In genomic region chr9:130160862-130161470, GRCh38 we compare ENCODE assay signal across 38 cellular contexts.
"Had no signal": no experiment of that assay in that cellular context is flagged by ENCODE, and none has a peak within 500 bp of the region (broad histone marks: within the 10 kb centered on the region; RNA-seq: fewer than 3 reads in every experiment).

No MANE protein-coding gene starts in this region.

- H3K4me3 Mint-ChIP-seq: activated B cell treated with CpG ODN at 0.5 μM for 24 hours; activated CD4-positive, alpha-beta memory T cell treated with anti-CD3 and anti-CD28 coated beads for 36 hours; activated CD4-positive, alpha-beta T cell treated with anti-CD3 and anti-CD28 coated beads, Interleukin-2, amount 10 ng/mL, durations not matched to agents 24 days and 14 days; activated CD8-positive, alpha-beta T cell treated with anti-CD3 and anti-CD28 coated beads for 36 hours; activated naive CD4-positive, alpha-beta T cell treated with anti-CD3 and anti-CD28 coated beads, Interleukin-2, amount 10 ng/mL, durations not matched to agents 7 days and 5 days; activated naive CD4-positive, alpha-beta T cell treated with anti-CD3 and anti-CD28 coated beads, Interleukin-2, amount 50 U/mL, for 24 hours; activated naive CD8-positive, alpha-beta T cell; activated naive CD8-positive, alpha-beta T cell treated with anti-CD3 and anti-CD28 coated beads, Interleukin-2, amount 10 ng/mL, durations not matched to agents 7 days and 5 days; activated naive CD8-positive, alpha-beta T cell treated with anti-CD3 and anti-CD28 coated beads, Interleukin-2, amount 50 U/mL, for 24 hours; activated T-cell treated with anti-CD3 and anti-CD28 coated beads, Interleukin-2, amount 50 U/mL, for 24 hours; activated T-helper 1 cell treated with anti-CD3 and anti-CD28 coated beads, Interleukin-12 subunit alpha, Interleukin-12 subunit beta, Interleukin-2, Interleukin-4 antibody, amounts not matched to agents 30 ng/mL and 10 ng/mL and 1 ng/mL, durations not matched to agents 14 hours and 24 hours and 36 hours; brain; central memory CD8-positive, alpha-beta T cell; T-helper 1 cell treated with Interleukin-12 subunit alpha and Interleukin-12 subunit beta and Interleukin-4 antibody, amounts not matched to agents 30 μg/mL and 1 μg/mL, for 36 hours; T-helper 2 cell treated with Interferon-gamma antibody and Interleukin-4, amounts not matched to agents 5 μg/mL and 100 μg/mL, for 36 hours had no signal

- H3K27me3 ChIP-seq: ascending aorta, cardiac muscle cell had no signal

- H3K27ac Mint-ChIP-seq: activated B cell treated with CpG ODN at 0.5 μM for 24 hours; activated CD4-positive, alpha-beta memory T cell treated with anti-CD3 and anti-CD28 coated beads for 36 hours; activated CD4-positive, alpha-beta T cell treated with anti-CD3 and anti-CD28 coated beads, Interleukin-2, amount 10 ng/mL, durations not matched to agents 24 days and 14 days; activated CD8-positive, alpha-beta T cell treated with anti-CD3 and anti-CD28 coated beads for 36 hours; activated naive CD4-positive, alpha-beta T cell treated with anti-CD3 and anti-CD28 coated beads, Interleukin-2, amount 10 ng/mL, durations not matched to agents 7 days and 5 days; activated naive CD4-positive, alpha-beta T cell treated with anti-CD3 and anti-CD28 coated beads, Interleukin-2, amount 50 U/mL, for 24 hours; activated naive CD8-positive, alpha-beta T cell; activated naive CD8-positive, alpha-beta T cell treated with anti-CD3 and anti-CD28 coated beads, Interleukin-2, amount 10 ng/mL, durations not matched to agents 7 days and 5 days; activated naive CD8-positive, alpha-beta T cell treated with anti-CD3 and anti-CD28 coated beads, Interleukin-2, amount 50 U/mL, for 24 hours; activated T-cell treated with anti-CD3 and anti-CD28 coated beads, Interleukin-2, amount 50 U/mL, for 24 hours; activated T-helper 1 cell treated with anti-CD3 and anti-CD28 coated beads, Interleukin-12 subunit alpha, Interleukin-12 subunit beta, Interleukin-2, Interleukin-4 antibody, amounts not matched to agents 30 ng/mL and 10 ng/mL and 1 ng/mL, durations not matched to agents 14 hours and 24 hours and 36 hours; activated T-helper 2 cell treated with anti-CD3 and anti-CD28 coated beads, Interferon-gamma antibody, Interleukin-2, Interleukin-4, amounts not matched to agents 10 μg/mL and 5 μg/mL and 100 μg/mL, durations not matched to agents 14 hours and 24 hours and 36 hours; T-helper 1 cell treated with Interleukin-12 subunit alpha and Interleukin-12 subunit beta and Interleukin-4 antibody, amounts not matched to agents 30 μg/mL and 1 μg/mL, for 36 hours; T-helper 2 cell treated with Interferon-gamma antibody and Interleukin-4, amounts not matched to agents 5 μg/mL and 100 μg/mL, for 36 hours had no signal

- DNase-seq: activated B cell treated with CpG ODN at 0.5 μM for 24 hours; activated CD4-positive, alpha-beta memory T cell treated with anti-CD3 and anti-CD28 coated beads for 36 hours; activated CD4-positive, alpha-beta T cell treated with anti-CD3 and anti-CD28 coated beads for 4 hours; activated CD4-positive, alpha-beta T cell treated with anti-CD3 and anti-CD28 coated beads, Interleukin-2, amount 10 ng/mL, durations not matched to agents 24 days and 14 days; activated CD4-positive, alpha-beta T cell treated with anti-CD3 and anti-CD28 coated beads, Interleukin-2, amount 50 U/mL, for 1 hour; activated CD4-positive, alpha-beta T cell treated with anti-CD3 and anti-CD28 coated beads, Interleukin-2, amount 50 U/mL, for 4 hours; activated CD4-positive, CD25-positive, alpha-beta regulatory T cell treated with anti-CD3 and anti-CD28 coated beads, Interleukin-2, amount 50 U/mL, for 72 hours; activated CD8-positive, alpha-beta memory T cell treated with anti-CD3 and anti-CD28 coated beads, Interleukin-2, amount 50 U/mL, for 4 hours; activated CD8-positive, alpha-beta T cell treated with anti-CD3 and anti-CD28 coated beads for 36 hours; activated effector memory CD4-positive, alpha-beta T cell treated with Interleukin-2 at 50 U/mL for 16 hours; activated gamma-delta T cell; activated naive CD4-positive, alpha-beta T cell treated with anti-CD3 and anti-CD28 coated beads, Interleukin-2, amount 10 ng/mL, durations not matched to agents 7 days and 5 days; activated naive CD4-positive, alpha-beta T cell treated with Interleukin-2 at 50 U/mL for 16 hours; activated naive CD8-positive, alpha-beta T cell treated with anti-CD3 and anti-CD28 coated beads, Interleukin-2, amount 10 ng/mL, durations not matched to agents 7 days and 5 days; activated naive CD8-positive, alpha-beta T cell treated with anti-CD3 and anti-CD28 coated beads, Interleukin-2, amount 50 U/mL, for 24 hours; activated T-cell treated with anti-CD3 and anti-CD28 coated beads for 4 hours; activated T-cell treated with anti-CD3 and anti-CD28 coated beads, Interleukin-2, amount 50 U/mL, for 24 hours; activated T-cell treated with anti-CD3 and anti-CD28 coated beads, Interleukin-2, amount 50 U/mL, for 48 hours; amygdala; anterior cingulate cortex; caudate nucleus; cerebellar nuclear complex; T-helper 1 cell; T-helper 2 cell; T-helper 9 cell had no signal

- H3K4me1 Mint-ChIP-seq: activated B cell treated with CpG ODN at 0.5 μM for 24 hours; activated CD4-positive, alpha-beta T cell treated with anti-CD3 and anti-CD28 coated beads, Interleukin-2, amount 10 ng/mL, durations not matched to agents 24 days and 14 days; activated naive CD4-positive, alpha-beta T cell treated with anti-CD3 and anti-CD28 coated beads, Interleukin-2, amount 10 ng/mL, durations not matched to agents 7 days and 5 days; activated naive CD4-positive, alpha-beta T cell treated with anti-CD3 and anti-CD28 coated beads, Interleukin-2, amount 50 U/mL, for 24 hours; activated naive CD8-positive, alpha-beta T cell treated with anti-CD3 and anti-CD28 coated beads, Interleukin-2, amount 10 ng/mL, durations not matched to agents 7 days and 5 days; central memory CD8-positive, alpha-beta T cell had no signal

- H3K27ac ChIP-seq: ascending aorta, cardiac muscle cell, VCaP had no signal

- H3K4me3 ChIP-seq: ascending aorta, cardiac muscle cell had no signal

- H3K27me3 Mint-ChIP-seq: activated CD4-positive, alpha-beta memory T cell treated with anti-CD3 and anti-CD28 coated beads for 36 hours; activated CD8-positive, alpha-beta T cell treated with anti-CD3 and anti-CD28 coated beads for 36 hours; activated naive CD4-positive, alpha-beta T cell treated with anti-CD3 and anti-CD28 coated beads, Interleukin-2, amount 50 U/mL, for 24 hours; activated naive CD8-positive, alpha-beta T cell; activated T-cell treated with anti-CD3 and anti-CD28 coated beads, Interleukin-2, amount 50 U/mL, for 24 hours; central memory CD8-positive, alpha-beta T cell had no signal

- H3K9me3 Mint-ChIP-seq: activated B cell treated with CpG ODN at 0.5 μM for 24 hours; activated CD4-positive, alpha-beta memory T cell treated with anti-CD3 and anti-CD28 coated beads for 36 hours; activated CD4-positive, alpha-beta T cell treated with anti-CD3 and anti-CD28 coated beads, Interleukin-2, amount 10 ng/mL, durations not matched to agents 24 days and 14 days; activated CD8-positive, alpha-beta T cell treated with anti-CD3 and anti-CD28 coated beads for 36 hours; activated naive CD4-positive, alpha-beta T cell treated with anti-CD3 and anti-CD28 coated beads, Interleukin-2, amount 10 ng/mL, durations not matched to agents 7 days and 5 days; activated naive CD4-positive, alpha-beta T cell treated with anti-CD3 and anti-CD28 coated beads, Interleukin-2, amount 50 U/mL, for 24 hours; activated naive CD8-positive, alpha-beta T cell treated with anti-CD3 and anti-CD28 coated beads, Interleukin-2, amount 10 ng/mL, durations not matched to agents 7 days and 5 days; activated naive CD8-positive, alpha-beta T cell treated with anti-CD3 and anti-CD28 coated beads, Interleukin-2, amount 50 U/mL, for 24 hours; activated T-cell treated with anti-CD3 and anti-CD28 coated beads, Interleukin-2, amount 50 U/mL, for 24 hours; activated T-helper 1 cell treated with anti-CD3 and anti-CD28 coated beads, Interleukin-12 subunit alpha, Interleukin-12 subunit beta, Interleukin-2, Interleukin-4 antibody, amounts not matched to agents 30 ng/mL and 10 ng/mL and 1 ng/mL, durations not matched to agents 14 hours and 24 hours and 36 hours; activated T-helper 2 cell treated with anti-CD3 and anti-CD28 coated beads, Interferon-gamma antibody, Interleukin-2, Interleukin-4, amounts not matched to agents 10 μg/mL and 5 μg/mL and 100 μg/mL, durations not matched to agents 14 hours and 24 hours and 36 hours; brain; central memory CD8-positive, alpha-beta T cell; T-helper 1 cell treated with Interleukin-12 subunit alpha and Interleukin-12 subunit beta and Interleukin-4 antibody, amounts not matched to agents 30 μg/mL and 1 μg/mL, for 36 hours; T-helper 2 cell treated with Interferon-gamma antibody and Interleukin-4, amounts not matched to agents 5 μg/mL and 100 μg/mL, for 36 hours had no signal

- FAIRE-seq: bronchial epithelial cell, TTC549 had no signal

- ATAC-seq: activated CD8-positive, alpha-beta T cell treated with anti-CD3 and anti-CD28 coated beads for 36 hours; activated naive CD8-positive, alpha-beta T cell treated with anti-CD3 and anti-CD28 coated beads, Interleukin-2, amount 50 U/mL, for 24 hours had no signal

- H3K9me3 ChIP-seq: ascending aorta had no signal

- H3K4me1 ChIP-seq: ascending aorta had no signal

- H3K36me3 ChIP-seq: ascending aorta, cardiac muscle cell had no signal

- H3K36me3 Mint-ChIP-seq: activated CD4-positive, alpha-beta memory T cell treated with anti-CD3 and anti-CD28 coated beads for 36 hours; activated naive CD4-positive, alpha-beta T cell treated with anti-CD3 and anti-CD28 coated beads, Interleukin-2, amount 10 ng/mL, durations not matched to agents 7 days and 5 days; activated naive CD4-positive, alpha-beta T cell treated with anti-CD3 and anti-CD28 coated beads, Interleukin-2, amount 50 U/mL, for 24 hours; activated naive CD8-positive, alpha-beta T cell; activated naive CD8-positive, alpha-beta T cell treated with anti-CD3 and anti-CD28 coated beads, Interleukin-2, amount 10 ng/mL, durations not matched to agents 7 days and 5 days; brain had no signal
